8 cellular contexts compared by ENCODE assay signal in genomic region chr11:130916910-130917309, GRCh38. TPM values are rescaled to one million over a fixed set of nuclear protein-coding genes. Genes with fewer than 3 reads are reported as not detected.
DNase-seq lines count a peak whose midpoint lies in the region; ATAC-seq, FAIRE-seq and TF ChIP-seq lines count a peak whose summit lies in the region.

No MANE protein-coding gene starts in this region.

- 63 to 69% (median 69%) methylated on average over 8 of the region's 8 CpGs for WGBS in small intestine, 3 donors

- H3K27me3 Mint-ChIP-seq in GM23338 (ENCODE audit: insufficient read depth, low read depth, poor library complexity): peaks cover 29% of the 10 kb centered on the region

- no peaks in the 10 kb centered on the region for H3K9me3 ChIP-seq in small intestine (ENCODE audit: control insufficient read depth, low read depth)

- FAIRE-seq in small intestine (lab: Jason Lieb, UNC): no peak

- H3K4me1 ChIP-seq in GM23338 (ENCODE audit: insufficient read depth): peaks cover 12% of the 10 kb centered on the region
- peaks cover 1 to 7% of the 10 kb centered on the region in 2 donors for H3K4me1 ChIP-seq in small intestine (ENCODE audit: control insufficient read depth in 2 of 2, insufficient read depth in 1 of 2, low read depth in 1 of 2, low read length in 1 of 2)

- H3K36me3 ChIP-seq in GM23338 (ENCODE audit: insufficient read depth) (no peaks in the 10 kb centered on the region), small intestine (ENCODE audit: control insufficient read depth in 2 of 2, insufficient read depth in 2 of 2, low read length in 2 of 2) (no peaks in the 10 kb centered on the region)

- peak overlapping the region; percentile 83 for H3K4me3 Mint-ChIP-seq in GM23338

- H4K20me1 ChIP-seq in GM23338 (replicated peaks; ENCODE audit: insufficient read depth): no peaks in the 10 kb centered on the region; the same call in 1 of the 2 replicates

- peaks cover 11% of the 10 kb centered on the region; the same call in 1 of the 2 replicates for H3K79me2 ChIP-seq in GM23338 (replicated peaks; ENCODE audit: insufficient read depth)

- no peaks in the 10 kb centered on the region for H3K9me3 Mint-ChIP-seq in GM23338

- H3F3A ChIP-seq in GM23338 (replicated peaks; ENCODE audit: low read depth): no peaks in the 10 kb centered on the region

- DNase-seq in GM23338 (ENCODE audit: low spot score) (peak; percentile 7), fibroblast of the aortic adventitia (ENCODE audit: low read depth) (no peak), skeletal muscle cell (ENCODE audit: low read depth) (no peak), small intestine (no peak), DMS 273 (lab: John Stamatoyannopoulos, UW; ENCODE audit: unreplicated experiment) (no peak), NCI-H1436 treated with DMSO at 0.1 percent for 48 hours (lab: John Stamatoyannopoulos, UW) (no peak)
- DNase-seq in activated CD4-positive, CD25-positive, alpha-beta regulatory T cell treated with anti-CD3 and anti-CD28 coated beads, Interleukin-2, amount 50 U/mL, for 72 hours: no peak

- peak overlapping the region; percentile 80 for H2AFZ ChIP-seq in GM23338

- H3K9me2 ChIP-seq in GM23338 (ENCODE audit: insufficient read depth): peaks cover 14% of the 10 kb centered on the region

- ATAC-seq in GM23338: no peak

- no peak for TF ChIP-seq CTCF in GM23338 (conservative IDR thresholded peaks at IDR 0.05; ENCODE audit: low read depth in 2 of 2)
- no peak for TF ChIP-seq CTCF in VCaP (conservative IDR thresholded peaks at IDR 0.05)
- no peak for TF ChIP-seq CTCF in fibroblast of the aortic adventitia (IDR thresholded peaks at IDR 0.05; ENCODE audit: insufficient read depth, low read length)

- peak overlapping the region; percentile 73 for H3K4me2 ChIP-seq in GM23338

- peaks cover 22% of the 10 kb centered on the region for H3K4me1 Mint-ChIP-seq in GM23338

- no peak overlapping the region for H3K27ac ChIP-seq in GM23338 (ENCODE audit: low read depth)
- peak overlapping the region; percentile 81; the same call in 1 of the 2 replicates for H3K27ac ChIP-seq in VCaP
- H3K27ac ChIP-seq in small intestine (ENCODE audit: low read depth in 1 of 2, low read length in 1 of 2): peak overlapping the region in 1 of 2 donors; percentile 48

- H3K36me3 Mint-ChIP-seq in GM23338 (ENCODE audit: low read depth): peaks cover 8% of the 10 kb centered on the region

- peaks cover 14% of the 10 kb centered on the region for H3K27me3 ChIP-seq in GM23338 (ENCODE audit: insufficient read depth)
- no peaks in the 10 kb centered on the region for H3K27me3 ChIP-seq in small intestine (ENCODE audit: control insufficient read depth in 2 of 2, insufficient read depth in 2 of 2, low read length in 2 of 2)

- no peak overlapping the region for H3K27ac Mint-ChIP-seq in GM23338

- H3K4me3 ChIP-seq in GM23338 (peak overlapping the region; percentile 93), fibroblast of the aortic adventitia (ENCODE audit: low read depth, low read length) (peak overlapping the region; percentile 49), skeletal muscle cell (ENCODE audit: low read depth, low read length) (peak overlapping the region; percentile 81), small intestine (ENCODE audit: low read depth in 1 of 2, low read length in 2 of 2) (peak overlapping the region in 1 of 2 donors; percentile 84)

TF ChIP-seq in GM23338, 12 proteins besides CTCF, POLR2A, EP300 and RAD21:
- TF ChIP-seq ETS1 (IDR thresholded peaks at IDR 0.05) (no peak), STAT1 (IDR thresholded peaks at IDR 0.05; ENCODE audit: unreplicated experiment) (no peak), EZH2 (IDR thresholded peaks at IDR 0.05; ENCODE audit: low read depth, unreplicated experiment) (no peak), JUNB (IDR thresholded peaks at IDR 0.05; ENCODE audit: unreplicated experiment) (no peak), POLR2AphosphoS5 (IDR thresholded peaks at IDR 0.05; ENCODE audit: low read depth) (no peak), ZNF331 (CRISPR knock-in tag; IDR thresholded peaks at IDR 0.05; ENCODE audit: low read depth) (no peak), REST (IDR thresholded peaks at IDR 0.05; ENCODE audit: unreplicated experiment) (no peak), CREB1 (CRISPR knock-in tag; IDR thresholded peaks at IDR 0.05; ENCODE audit: low read depth) (no peak), EZH2phosphoT487 (IDR thresholded peaks at IDR 0.05; ENCODE audit: unreplicated experiment) (no peak), ZNF114 (CRISPR knock-in tag; IDR thresholded peaks at IDR 0.05) (no peak)
TF ChIP-seq in GM23338: peak in this region for 0.

RNA-seq across cellular contexts. Expression of gene SNX19, which starts 0.6 kb away (rescaled TPM):
- 29.0 and 30.0 TPM in 2 replicates for total RNA-seq in GM23338 (2014; rRNA removed; shearing (Covaris generic))
- polyA plus RNA-seq in GM23338 (2016; fragmentation: Nextera tagmentation; extraction: Ambion mirVana) (5.2 and 6.6 TPM in 2 replicates), small intestine (10 to 100 TPM in 2 of 3 donors, 1 to 10 TPM in 1; 8.9 to 20.5 (median 14.5) TPM)
- total RNA-seq in fibroblast of the aortic adventitia (ENCODE audit: low replicate concordance): 122 and 133 TPM in 2 replicates
